Comparison of ENCODE assay signal across 1 cellular context in genomic region chr13:51453308-51453958, GRCh38.
TF ChIP-seq lines count a peak whose summit lies in the region.

No MANE protein-coding gene starts in this region.

TF ChIP-seq in H1, 55 proteins besides CTCF, POLR2A, EP300 and RAD21 (continued from another document):
- TF ChIP-seq ATF3 (IDR thresholded peaks at IDR 0.05; ENCODE audit: insufficient read depth, low read depth, low read length) (no peak), SIRT6 (IDR thresholded peaks at IDR 0.05; ENCODE audit: low read length) (no peak), SUZ12 (IDR thresholded peaks at IDR 0.05; ENCODE audit: low read length) (no peak), RFX5 (IDR thresholded peaks at IDR 0.05; ENCODE audit: borderline replicate concordance, low read depth, low read length) (no peak), BACH1 (IDR thresholded peaks at IDR 0.05; ENCODE audit: low read length) (no peak), HDAC2 (IDR thresholded peaks at IDR 0.05; ENCODE audit: borderline replicate concordance in 1 of 2, low read depth in 2 of 2, low read length in 2 of 2) (peak; percentile 32 to 60; a peak in 1 of 4 replicates), CREB1 (IDR thresholded peaks at IDR 0.05) (no peak), GTF2F1 (IDR thresholded peaks at IDR 0.05; ENCODE audit: borderline replicate concordance, low read depth, low read length) (no peak), POU5F1 (IDR thresholded peaks at IDR 0.05; ENCODE audit: low read depth, low read length) (no peak), ZNF274 (IDR thresholded peaks at IDR 0.05; ENCODE audit: borderline replicate concordance, extremely low read depth, low read length) (no peak), ATF2 (IDR thresholded peaks at IDR 0.05; ENCODE audit: low read length) (no peak), POLR2AphosphoS5 (IDR thresholded peaks at IDR 0.05; ENCODE audit: low read depth, low read length) (no peak), MAFK (IDR thresholded peaks at IDR 0.05; ENCODE audit: low read depth, low read length) (no peak), TAF1 (IDR thresholded peaks at IDR 0.05; ENCODE audit: low read depth, low read length) (0 out of 2 replicates have a peak, but pooled peaks have one; percentile 50), CHD1 (IDR thresholded peaks at IDR 0.05; ENCODE audit: low read depth, low read length) (no peak), SP1 (IDR thresholded peaks at IDR 0.05; ENCODE audit: low read depth, low read length) (no peak), KDM4A (IDR thresholded peaks at IDR 0.05; ENCODE audit: low read depth, low read length, severe bottlenecking) (peak; percentile 69), GABPA (IDR thresholded peaks at IDR 0.05; ENCODE audit: borderline replicate concordance, insufficient read depth, low read length) (no peak), CHD2 (IDR thresholded peaks at IDR 0.05; ENCODE audit: low read length) (no peak), PHF8 (conservative IDR thresholded peaks at IDR 0.05; ENCODE audit: low read depth, low read length) (peak; percentile 86), BRCA1 (IDR thresholded peaks at IDR 0.05; ENCODE audit: low read depth, low read length) (no peak), SIN3A (conservative IDR thresholded peaks at IDR 0.05 in 1 of 2, IDR thresholded peaks at IDR 0.05 in 1 of 2; ENCODE audit: low read depth in 1 of 2, low read length in 2 of 2) (no peak; a peak in 1 of 4 replicates), YY1 (IDR thresholded peaks at IDR 0.05; ENCODE audit: low read depth, low read length) (no peak), TCF12 (IDR thresholded peaks at IDR 0.05; ENCODE audit: low read depth, low read length) (no peak), CEBPB (IDR thresholded peaks at IDR 0.05; ENCODE audit: low read depth, low read length) (no peak), SP4 (IDR thresholded peaks at IDR 0.05; ENCODE audit: low read length) (no peak), TAF7 (optimal IDR thresholded peaks at IDR 0.05; ENCODE audit: borderline replicate concordance, low read depth, low read length) (peak; percentile 48), RXRA (IDR thresholded peaks at IDR 0.05; ENCODE audit: insufficient read depth, low read depth, low read length) (no peak), CTBP2 (IDR thresholded peaks at IDR 0.05; ENCODE audit: borderline replicate concordance, insufficient read depth, insufficient read length, low read length) (no peak), RNF2 (IDR thresholded peaks at IDR 0.05; ENCODE audit: borderline replicate concordance, low read depth, low read length, missing control alignments, poor library complexity, severe bottlenecking) (no peak), ASH2L (IDR thresholded peaks at IDR 0.05; ENCODE audit: low read length) (peak; percentile 89), NRF1 (IDR thresholded peaks at IDR 0.05; ENCODE audit: low read depth, low read length) (no peak), EZH2 (IDR thresholded peaks at IDR 0.05; ENCODE audit: low read depth, low read length, severe bottlenecking) (no peak), MAX (IDR thresholded peaks at IDR 0.05) (no peak)
